In the genomic region with DNA sequence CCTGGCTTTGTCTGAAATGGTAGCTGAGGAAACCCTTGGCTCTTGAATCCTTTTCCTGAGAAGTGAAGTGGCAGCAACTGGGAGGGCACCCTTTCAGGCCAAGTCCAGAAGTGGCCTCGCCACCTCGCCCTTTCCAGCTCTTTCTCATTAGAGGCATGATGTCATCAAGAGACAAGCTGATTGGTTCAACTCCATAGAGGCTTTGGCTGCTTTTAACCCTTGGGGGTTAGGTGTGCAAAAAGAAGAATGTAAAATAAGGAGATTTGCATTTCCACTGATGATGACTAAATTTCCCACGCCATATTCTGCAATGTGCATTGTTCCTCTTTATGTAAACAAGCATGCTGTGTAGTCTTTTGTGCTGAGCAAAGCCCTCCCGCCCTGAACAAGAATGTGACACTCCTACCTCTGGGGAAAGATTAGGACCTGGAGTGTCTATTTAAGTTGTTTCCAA, we compare ENCODE assay signal across 8 cellular contexts.
DNase-seq lines count a peak whose midpoint lies in the region; ATAC-seq, FAIRE-seq and TF ChIP-seq lines count a peak whose summit lies in the region.

No MANE protein-coding gene starts in this region.

- no peak overlapping the region for H2AFZ ChIP-seq in keratinocyte (ENCODE audit: control insufficient read depth, low read length)

- no peaks in the 10 kb centered on the region for H3K79me2 ChIP-seq in keratinocyte (ENCODE audit: control insufficient read depth, insufficient read depth, low read length)

- H3K27me3 ChIP-seq in MG63 = no peaks in the 10 kb centered on the region
- no peaks in the 10 kb centered on the region for H3K27me3 ChIP-seq in keratinocyte (ENCODE audit: control insufficient read depth, extremely low read depth, insufficient read depth, low read length)
- no peaks in the 10 kb centered on the region for H3K27me3 ChIP-seq in suprapubic skin

- no peak overlapping the region for H3K4me3 ChIP-seq in MG63
- no peak overlapping the region for H3K4me3 ChIP-seq in astrocyte of the spinal cord (ENCODE audit: low read depth, low read length)
- no peak overlapping the region for H3K4me3 ChIP-seq in keratinocyte (ENCODE audit: control insufficient read depth in 2 of 3, extremely low read depth in 1 of 3, insufficient read depth in 2 of 3, low read depth in 1 of 3, low read length in 3 of 3)
- H3K4me3 ChIP-seq in suprapubic skin = no peak overlapping the region

- DNase-seq in ACHN (peak; percentile 25), MG63 (peak; percentile 85), astrocyte of the spinal cord (ENCODE audit: low read depth, low spot score) (peak; percentile 65), keratinocyte (ENCODE audit: low read depth, low spot score) (peak; percentile 48), suprapubic skin (ENCODE audit: low spot score in 2 of 2) (no peak)
- DNase-seq in stimulated activated naive CD4-positive, alpha-beta T cell treated with Interleukin-2 at 50 U/mL for 16 hours (lab: John Stamatoyannopoulos, UW) = no peak

- peak; percentile 57 for FAIRE-seq in keratinocyte (lab: Jason Lieb, UNC)

- H3K4me1 ChIP-seq in keratinocyte (ENCODE audit: control insufficient read depth, extremely low read depth, insufficient read depth, low read length) (peaks cover 30% of the 10 kb centered on the region), suprapubic skin (peaks cover 57% of the 10 kb centered on the region)

- H4K20me1 ChIP-seq in keratinocyte (ENCODE audit: control insufficient read depth, extremely low read depth, insufficient read depth, low read length) = no peaks in the 10 kb centered on the region

- H3K9me1 ChIP-seq in keratinocyte (ENCODE audit: control insufficient read depth, extremely low read depth, insufficient read depth, low read length) = no peaks in the 10 kb centered on the region

- dilution Hi-C loops in keratinocyte (cut with MboI; ENCODE audit: extremely low pct_ligation_motif_present, low sequenced_read_pairs) = no loop called here

- no peak overlapping the region for H3K4me3 Mint-ChIP-seq in activated T-helper 17 cell treated with anti-CD3 and anti-CD28 coated beads, Interleukin-2, amount 50 U/mL, for 72 hours

- 15% methylated on average over 4 of the region's 4 CpGs for WGBS in suprapubic skin

- H3K9me3 Mint-ChIP-seq in activated T-helper 17 cell treated with anti-CD3 and anti-CD28 coated beads, Interleukin-2, amount 50 U/mL, for 72 hours = no peaks in the 10 kb centered on the region

- no peak overlapping the region for H3K27ac Mint-ChIP-seq in activated T-helper 17 cell treated with anti-CD3 and anti-CD28 coated beads, Interleukin-2, amount 50 U/mL, for 72 hours

- ATAC-seq in HG02588 (IDR thresholded peaks at IDR 0.05; ENCODE audit: unreplicated experiment) = no peak
- ATAC-seq in activated T-helper 17 cell treated with anti-CD3 and anti-CD28 coated beads, Interleukin-2, amount 50 U/mL, for 72 hours (replicated peaks) = no peak

- no peak for TF ChIP-seq CTCF in astrocyte of the spinal cord (IDR thresholded peaks at IDR 0.05; ENCODE audit: low read depth, low read length)
- no peak for TF ChIP-seq CTCF in keratinocyte (optimal IDR thresholded peaks at IDR 0.05 in 1 of 3, IDR thresholded peaks at IDR 0.05 in 1 of 3, conservative IDR thresholded peaks at IDR 0.05 in 1 of 3; ENCODE audit: extremely low read depth in 1 of 3, insufficient read depth in 2 of 3, low read length in 3 of 3)
- TF ChIP-seq CTCF in suprapubic skin (IDR thresholded peaks at IDR 0.05) = no peak

- TF ChIP-seq POLR2A in suprapubic skin (IDR thresholded peaks at IDR 0.05) = no peak

- no peaks in the 10 kb centered on the region for H3K4me1 Mint-ChIP-seq in activated T-helper 17 cell treated with anti-CD3 and anti-CD28 coated beads, Interleukin-2, amount 50 U/mL, for 72 hours

- no peaks in the 10 kb centered on the region for H3K9me3 ChIP-seq in MG63
- H3K9me3 ChIP-seq in keratinocyte (ENCODE audit: control insufficient read depth, low read depth, low read length) = no peaks in the 10 kb centered on the region
- no peaks in the 10 kb centered on the region for H3K9me3 ChIP-seq in suprapubic skin

- H3K4me2 ChIP-seq in keratinocyte (ENCODE audit: control insufficient read depth, extremely low read depth, insufficient read depth, low read depth, low read length) = peak overlapping the region; percentile 42

- H3K27ac ChIP-seq in keratinocyte (ENCODE audit: control insufficient read depth, insufficient read depth, low read length) (peak overlapping the region; percentile 84), suprapubic skin (peak overlapping the region; percentile 36)

- H3K36me3 Mint-ChIP-seq in activated T-helper 17 cell treated with anti-CD3 and anti-CD28 coated beads, Interleukin-2, amount 50 U/mL, for 72 hours (ENCODE audit: low read depth) = peaks cover 3% of the 10 kb centered on the region

- in situ Hi-C loops in ACHN (cut with HindIII; ENCODE audit: low pct_ligation_motif_present, low pct_unique_long_range_greater_than_20kb, low sequenced_read_pairs) = no loop called here
- in situ Hi-C loops in astrocyte of the spinal cord (cut with HindIII; ENCODE audit: low sequenced_read_pairs) = no loop called here

- peak overlapping the region; percentile 51 for H3K9ac ChIP-seq in keratinocyte (ENCODE audit: control insufficient read depth, extremely low read depth, insufficient read depth, low read length)

- no peak for TF ChIP-seq EP300 in suprapubic skin (IDR thresholded peaks at IDR 0.05)

- H3K36me3 ChIP-seq in MG63 (0 out of 2 replicates have a peak, but pooled peaks cover 2% of the 10 kb centered on the region), keratinocyte (ENCODE audit: control insufficient read depth in 2 of 2, extremely low read depth in 1 of 2, insufficient read depth in 2 of 2, low read length in 2 of 2) (peaks cover 0 to 4% of the 10 kb centered on the region in 2 experiments), suprapubic skin (peaks cover 9% of the 10 kb centered on the region)

- H3K27me3 Mint-ChIP-seq in activated T-helper 17 cell treated with anti-CD3 and anti-CD28 coated beads, Interleukin-2, amount 50 U/mL, for 72 hours = no peaks in the 10 kb centered on the region

Comparison
In these comparisons a context has a peak if more than half of its experiments do, and no peak if none do; other contexts are left out.
1. DNase-seq: peak in ACHN (single experiment), MG63 (single experiment), astrocyte of the spinal cord (single experiment) and keratinocyte (single experiment); none in suprapubic skin (0 of 2) and stimulated activated naive CD4-positive, alpha-beta T cell treated with Interleukin-2 at 50 U/mL for 16 hours (single experiment).